Comparison of ENCODE assay signal across 1 cellular context in genomic region chr6:26103141-26103769, GRCh38.
TF ChIP-seq lines count a peak whose summit lies in the region.

No MANE protein-coding gene starts in this region.

TF ChIP-seq in K562, 482 proteins besides CTCF, POLR2A, EP300 and RAD21 (continued from another document and continues in another):
- TF ChIP-seq SIN3A (IDR thresholded peaks at IDR 0.05; ENCODE audit: borderline replicate concordance in 2 of 2, control insufficient read depth in 1 of 2, low read depth in 2 of 2, low read length in 2 of 2): no peak
- no peak for TF ChIP-seq SUPT5H (IDR thresholded peaks at IDR 0.05)
- TF ChIP-seq ZBTB11 (CRISPR knock-in tag; IDR thresholded peaks at IDR 0.05): 0 out of 6 replicates have a peak, but pooled peaks of 1 of the 3 experiments have one; percentile 29
- TF ChIP-seq SNIP1 (IDR thresholded peaks at IDR 0.05; ENCODE audit: low read depth): no peak
- TF ChIP-seq ZNF644 (tag; IDR thresholded peaks at IDR 0.05; ENCODE audit: low read depth): no peak
- TF ChIP-seq ZNF121 (CRISPR knock-in tag; conservative IDR thresholded peaks at IDR 0.05): no peak
- peak; percentile 32; the same call in 1 of the 2 replicates for TF ChIP-seq SMARCC2 (IDR thresholded peaks at IDR 0.05; ENCODE audit: low read depth)
- TF ChIP-seq ZNF217 (CRISPR knock-in tag; IDR thresholded peaks at IDR 0.05): no peak
- TF ChIP-seq ID3 (CRISPR knock-in tag; IDR thresholded peaks at IDR 0.05): no peak
- TF ChIP-seq ID3 (tag; IDR thresholded peaks at IDR 0.05): no peak
- TF ChIP-seq SMARCE1 (IDR thresholded peaks at IDR 0.05): peak; percentile 68
- no peak for TF ChIP-seq ZNF347 (CRISPR knock-in tag; IDR thresholded peaks at IDR 0.05; ENCODE audit: low read depth)
- TF ChIP-seq MYC (IDR thresholded peaks at IDR 0.05; ENCODE audit: low read depth, low read length): no peak
- TF ChIP-seq MYC (CRISPR knock-in tag; IDR thresholded peaks at IDR 0.05; ENCODE audit: borderline replicate concordance, low read depth): no peak
- no peak for TF ChIP-seq FOXK1 (CRISPR knock-in tag; IDR thresholded peaks at IDR 0.05; ENCODE audit: borderline replicate concordance)
- no peak for TF ChIP-seq ZNF280A (IDR thresholded peaks at IDR 0.05; ENCODE audit: low read depth, partially characterized antibody)
- peak; percentile 69 for TF ChIP-seq DPF2 (IDR thresholded peaks at IDR 0.05)
- no peak for TF ChIP-seq ZNF551 (CRISPR knock-in tag; IDR thresholded peaks at IDR 0.05)
- peak; percentile 38; the same call in 1 of the 2 replicates for TF ChIP-seq ARID1B (IDR thresholded peaks at IDR 0.05)
- no peak for TF ChIP-seq CBFA2T3 (IDR thresholded peaks at IDR 0.05)
- TF ChIP-seq CBX3 (IDR thresholded peaks at IDR 0.05; ENCODE audit: borderline replicate concordance in 1 of 2, low read length in 2 of 2): no peak
- TF ChIP-seq ETV6 (IDR thresholded peaks at IDR 0.05; ENCODE audit: borderline replicate concordance in 1 of 2, low read depth in 2 of 2, low read length in 1 of 2): no peak
- no peak for TF ChIP-seq ETV6 (CRISPR knock-in tag; IDR thresholded peaks at IDR 0.05; ENCODE audit: borderline replicate concordance)
- no peak for TF ChIP-seq ZNF253 (CRISPR knock-in tag; conservative IDR thresholded peaks at IDR 0.05)
- TF ChIP-seq PHB2 (IDR thresholded peaks at IDR 0.05; ENCODE audit: low read depth): no peak
- no peak for TF ChIP-seq MBD1 (CRISPR knock-in tag; IDR thresholded peaks at IDR 0.05)
- no peak for TF ChIP-seq IRF9 (tag; IDR thresholded peaks at IDR 0.05)
- TF ChIP-seq CAMTA2 (CRISPR knock-in tag; conservative IDR thresholded peaks at IDR 0.05): no peak
- TF ChIP-seq ZNF212 (CRISPR knock-in tag; IDR thresholded peaks at IDR 0.05): no peak
- TF ChIP-seq MEIS2 (IDR thresholded peaks at IDR 0.05; ENCODE audit: partially characterized antibody): peak; percentile 68
- TF ChIP-seq HIVEP1 (CRISPR knock-in tag; IDR thresholded peaks at IDR 0.05): no peak
- TF ChIP-seq FOSL1 (tag; conservative IDR thresholded peaks at IDR 0.05): peak; percentile 89
- TF ChIP-seq TEAD4 (IDR thresholded peaks at IDR 0.05; ENCODE audit: low read length): no peak
- no peak for TF ChIP-seq TEAD4 (CRISPR knock-in tag; IDR thresholded peaks at IDR 0.05; ENCODE audit: borderline replicate concordance)
- TF ChIP-seq PPARD (CRISPR knock-in tag; IDR thresholded peaks at IDR 0.05): no peak
- TF ChIP-seq MLLT1 (IDR thresholded peaks at IDR 0.05): no peak
- no peak for TF ChIP-seq HBP1 (CRISPR knock-in tag; IDR thresholded peaks at IDR 0.05)
- no peak for TF ChIP-seq ZNF140 (CRISPR knock-in tag; IDR thresholded peaks at IDR 0.05)
- 0 out of 2 replicates have a peak, but pooled peaks have one; percentile 20 for TF ChIP-seq ZNF592 (IDR thresholded peaks at IDR 0.05)
- TF ChIP-seq KDM5B (IDR thresholded peaks at IDR 0.05; ENCODE audit: insufficient replicate concordance, low read depth, low read length): no peak
- no peak for TF ChIP-seq ZNF830 (CRISPR knock-in tag; IDR thresholded peaks at IDR 0.05)
- peak; percentile 88 for TF ChIP-seq ATF3 (IDR thresholded peaks at IDR 0.05)
- TF ChIP-seq ATF3 (CRISPR knock-in tag; conservative IDR thresholded peaks at IDR 0.05): no peak
- no peak for TF ChIP-seq ZNF512 (tag; IDR thresholded peaks at IDR 0.05)
- no peak for TF ChIP-seq RBM34 (IDR thresholded peaks at IDR 0.05; ENCODE audit: borderline replicate concordance, insufficient read depth, low read length)
- no peak for TF ChIP-seq NFYB (IDR thresholded peaks at IDR 0.05; ENCODE audit: extremely low read depth, insufficient read length)
- 0 out of 2 replicates have a peak, but pooled peaks have one; percentile 18 for TF ChIP-seq NCOA6 (IDR thresholded peaks at IDR 0.05)
